8 cellular contexts compared by ENCODE assay signal in the genomic region with DNA sequence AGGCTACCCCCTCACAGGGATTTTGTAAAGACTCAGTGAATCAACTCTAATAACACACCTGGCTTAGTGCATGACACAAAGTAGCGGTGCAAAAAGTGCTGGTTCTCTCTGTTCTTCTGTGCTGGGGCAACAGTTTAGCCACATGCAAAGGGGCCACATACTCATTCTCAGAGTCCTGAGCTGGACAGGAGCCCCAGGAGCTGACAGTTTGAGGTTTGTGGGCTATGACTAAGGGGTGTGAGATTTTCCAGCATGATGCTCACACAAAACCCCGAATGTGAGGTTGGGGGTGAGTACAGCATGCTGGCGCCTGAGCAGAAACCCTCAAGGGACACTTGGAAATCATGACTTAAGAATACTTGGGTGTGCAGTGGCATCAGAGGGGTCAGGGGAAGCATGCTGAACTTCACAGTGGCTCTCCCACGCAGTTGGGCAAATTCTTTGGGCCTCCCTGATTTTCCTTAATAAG. TPM values are rescaled to one million over a fixed set of nuclear protein-coding genes. Genes with fewer than 3 reads are reported as not detected.
A peak's percentile ranks its signal among the peaks of the same experiment; 100 is the strongest.
DNase-seq lines count a peak whose midpoint lies in the region; ATAC-seq and TF ChIP-seq lines count a peak whose summit lies in the region.

No MANE protein-coding gene starts in this region.

- no peaks in the 10 kb centered on the region for H3K27me3 ChIP-seq in prostate gland (replicated peaks; ENCODE audit: insufficient read depth)

- peak; percentile 62 for DNase-seq in GM13977 (ENCODE audit: low spot score)
- peak; percentile 22 for DNase-seq in LoVo (ENCODE audit: low spot score)
- peak; percentile 63 to 66 for DNase-seq in foreskin fibroblast
- DNase-seq in prostate gland (ENCODE audit: low spot score), result no peak
- no peak for DNase-seq in Right ventricle myocardium superior
- DNase-seq in activated effector memory CD4-positive, alpha-beta T cell treated with Interleukin-2 at 50 U/mL for 16 hours, result no peak
- DNase-seq in lower leg skin (ENCODE audit: low spot score in 2 of 2), result no peak

- H3K4me1 ChIP-seq in prostate gland (replicated peaks), result no peaks in the 10 kb centered on the region

- no peak overlapping the region for H3K4me3 ChIP-seq in foreskin fibroblast (ENCODE audit: low read depth in 1 of 2, low read length in 2 of 2)
- H3K4me3 ChIP-seq in prostate gland, result no peak overlapping the region
- H3K4me3 ChIP-seq in lower leg skin (ENCODE audit: low read depth, poor library complexity, severe bottlenecking), result no peak overlapping the region

- intact Hi-C loops in prostate gland (cut with DNase I) (no loop called here), Right ventricle myocardium superior (cut with DNase I) (no loop called here), lower leg skin (cut with DNase I; ENCODE audit: low total_unique reads) (loop anchor here (5.0 kb wide), 1 partner anchor 1273 kb away; no protein-coding TSS in a partner anchor)

- no peaks in the 10 kb centered on the region for H3K9me3 ChIP-seq in prostate gland

- WGBS in prostate gland, result 77% methylated on average over 4 of the region's 4 CpGs
- 75 to 76% methylated on average over 4 of the region's 4 CpGs for WGBS in lower leg skin, 2 donors

- in situ Hi-C loops in GM13977 (cut with MboI; ENCODE audit: low pct_unique_long_range_greater_than_20kb, low sequenced_read_pairs, unreplicated experiment), result no loop called here

- ATAC-seq in GM21737 (IDR thresholded peaks at IDR 0.05; ENCODE audit: unreplicated experiment) (peak; percentile 69), Right ventricle myocardium superior (ENCODE audit: poor library complexity) (no peak)

- H3K27ac ChIP-seq in prostate gland, result no peak overlapping the region

- TF ChIP-seq POLR2A in prostate gland (IDR thresholded peaks at IDR 0.05), result no peak
- TF ChIP-seq POLR2A in lower leg skin (IDR thresholded peaks at IDR 0.05), result no peak

- TF ChIP-seq CTCF in GM13977 (IDR thresholded peaks at IDR 0.05; ENCODE audit: extremely low read depth, insufficient read depth, missing control alignments) (no peak), foreskin fibroblast (IDR thresholded peaks at IDR 0.05; ENCODE audit: low read depth, low read length) (no peak), prostate gland (IDR thresholded peaks at IDR 0.05) (no peak), lower leg skin (IDR thresholded peaks at IDR 0.05) (no peak)

- no peaks in the 10 kb centered on the region for H3K36me3 ChIP-seq in prostate gland

RNA-seq across cellular contexts. Expression of gene TMPRSS5, which starts 31.1 kb away (rescaled TPM):
- 1 to 10 TPM; 1.5 to 2.1 TPM for total RNA-seq in prostate gland
- total RNA-seq in Right ventricle myocardium superior, result 1.3 TPM
- total RNA-seq in lower leg skin, result 1 to 10 TPM; 1.1 to 4.2 (median 3.0) TPM

Comparison
In these comparisons a context has a peak if more than half of its experiments do, and no peak if none do; other contexts are left out.
1. DNase-seq: peak in GM13977 (single experiment), LoVo (single experiment) and foreskin fibroblast (2 of 2); none in prostate gland (single experiment), Right ventricle myocardium superior (single experiment), activated effector memory CD4-positive, alpha-beta T cell treated with Interleukin-2 at 50 U/mL for 16 hours (single experiment) and lower leg skin (0 of 2).